ENCODE assay signal across 8 cellular contexts in the genomic region with DNA sequence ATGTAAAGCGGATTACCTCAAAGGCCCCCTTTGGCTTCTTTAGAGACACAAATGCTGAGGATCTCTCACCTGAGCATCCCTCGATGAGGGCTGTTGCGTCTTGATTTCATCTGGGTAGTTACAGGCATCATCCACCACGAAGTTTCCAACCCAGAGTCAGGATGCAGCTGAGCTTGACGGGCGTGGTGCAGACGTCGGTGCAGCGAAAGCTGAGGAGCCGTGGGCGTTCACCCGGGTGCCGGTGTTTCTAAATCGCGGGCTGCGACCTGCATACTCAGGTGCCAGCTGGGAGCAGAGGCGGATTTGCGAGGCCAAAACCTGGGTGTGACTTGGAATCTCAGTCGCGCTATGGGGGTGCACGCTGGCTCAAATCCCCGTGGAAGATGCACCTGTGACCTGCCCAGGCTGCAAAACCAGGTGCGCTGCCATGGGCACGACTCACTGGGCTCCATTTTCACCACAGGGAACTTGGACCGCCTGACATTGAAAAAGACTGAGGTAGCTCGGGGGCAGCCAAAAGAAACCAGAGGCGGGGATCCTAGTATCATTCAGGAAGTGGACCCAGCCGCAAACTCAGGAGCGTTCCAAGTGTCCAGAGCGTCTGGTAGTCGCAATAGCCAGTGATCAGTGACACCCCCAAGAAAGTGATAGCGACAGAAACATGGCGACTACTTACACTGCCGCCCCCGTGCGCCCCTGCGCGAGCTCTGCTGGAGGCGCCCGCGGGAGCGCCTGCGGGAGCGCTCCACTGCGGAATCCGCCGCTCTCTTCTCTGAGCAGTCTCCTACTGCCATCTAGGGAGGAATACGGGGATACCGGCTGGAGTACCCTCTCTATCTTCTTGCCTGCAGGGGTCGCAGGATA. TPM values are rescaled to one million over a fixed set of nuclear protein-coding genes. Genes with fewer than 3 reads are reported as not detected.
DNase-seq lines count a peak whose midpoint lies in the region; ATAC-seq and TF ChIP-seq lines count a peak whose summit lies in the region.

No MANE protein-coding gene starts in this region.

- H3K4me2 ChIP-seq in OCI-LY3 (ENCODE audit: low read length): no peak overlapping the region

- H3K79me2 ChIP-seq in OCI-LY3 (ENCODE audit: low read length): no peaks in the 10 kb centered on the region

- H4K20me1 ChIP-seq in OCI-LY3 (ENCODE audit: insufficient read depth, low read length): no peaks in the 10 kb centered on the region

- H2AFZ ChIP-seq in OCI-LY3 (ENCODE audit: low read depth, low read length): no peak overlapping the region

- ATAC-seq in GM19455 (IDR thresholded peaks at IDR 0.05; ENCODE audit: unreplicated experiment) (no peak), GM19463 (IDR thresholded peaks at IDR 0.05; ENCODE audit: unreplicated experiment) (no peak)

- TF ChIP-seq CTCF in OCI-LY3 (IDR thresholded peaks at IDR 0.05; ENCODE audit: low read depth, low read length): peak; percentile 24

- H3K36me3 ChIP-seq in OCI-LY3 (replicated peaks; ENCODE audit: low read depth, low read length): no peaks in the 10 kb centered on the region

- H3K27ac ChIP-seq in OCI-LY3 (ENCODE audit: low read length): no peak overlapping the region

- no peaks in the 10 kb centered on the region for H3K4me1 ChIP-seq in OCI-LY3 (ENCODE audit: low read length)

- no peak overlapping the region for H3K9ac ChIP-seq in OCI-LY3 (ENCODE audit: low read length)

- H3K27me3 ChIP-seq in OCI-LY3 (ENCODE audit: low read depth, low read length): peaks cover 57% of the 10 kb centered on the region

- no peaks in the 10 kb centered on the region for H3K9me3 ChIP-seq in OCI-LY3 (ENCODE audit: insufficient read depth, low read length)

- H3K4me3 ChIP-seq in OCI-LY3 (ENCODE audit: low read length): no peak overlapping the region

- DNase-seq in DMS79 treated with DMSO at 0.1 percent for 48 hours (lab: John Stamatoyannopoulos, UW) (peak; percentile 84), Kasumi-1 (lab: John Stamatoyannopoulos, UW) (peak; percentile 79 to 84), anterior cingulate cortex (lab: John Stamatoyannopoulos, UW) (peak; percentile 12 to 91 (median 73)), hepatic stellate cell (ENCODE audit: low spot score) (peak; percentile 82), renal cortical epithelial cell (ENCODE audit: low read depth) (peak; percentile 59)

RNA-seq across cellular contexts. Expression of gene IGFL4, which starts 36.4 kb away (rescaled TPM):
- total RNA-seq in renal cortical epithelial cell: not detected in 2 replicates

RNA-seq across cellular contexts. Expression of gene IGFL3, which starts 47.3 kb away (rescaled TPM):
- total RNA-seq in renal cortical epithelial cell: not detected in 2 replicates

RNA-seq across cellular contexts. Expression of gene PGLYRP1, which starts 54.3 kb away (rescaled TPM):
- not detected in 2 replicates for total RNA-seq in renal cortical epithelial cell
